ENCODE assay signal across 24 cellular contexts in genomic region chr13:27663947-27664346, GRCh38. TPM values are rescaled to one million over a fixed set of nuclear protein-coding genes. Genes with fewer than 3 reads are reported as not detected.
A peak's percentile ranks its signal among the peaks of the same experiment; 100 is the strongest.
DNase-seq lines count a peak whose midpoint lies in the region; ATAC-seq and TF ChIP-seq lines count a peak whose summit lies in the region.
"Had no signal": no experiment of that assay in that cellular context is flagged by ENCODE, and none has a peak within 500 bp of the region (broad histone marks: within the 10 kb centered on the region; RNA-seq: fewer than 3 reads in every experiment).

No MANE protein-coding gene starts in this region.

- no peak overlapping the region for H3K9ac ChIP-seq in endodermal cell (ENCODE audit: extremely low read depth, low read length, poor library complexity, severe bottlenecking)
- H3K9ac ChIP-seq: parathyroid adenoma had no signal

- ATAC-seq in Right ventricle myocardium inferior = peak; percentile 66
- ATAC-seq in right lobe of liver = no peak
- ATAC-seq: activated T-cell treated with anti-CD3 and anti-CD28 coated beads, Interleukin-2, amount 50 U/mL, for 4 hours; esophagus mucosa; left lobe of liver; stimulated activated naive CD8-positive, alpha-beta T cell treated with anti-CD3 and anti-CD28 coated beads, Interleukin-15, Interleukin-2, amounts not matched to agents 100 U/mL and 50 U/mL, for 24 hours had no signal

- H3K27ac ChIP-seq in right atrium auricular region = no peak overlapping the region
- no peak overlapping the region for H3K27ac ChIP-seq in endodermal cell (ENCODE audit: low read depth, low read length)
- no peak overlapping the region for H3K27ac ChIP-seq in right lobe of liver
- H3K27ac ChIP-seq: parathyroid adenoma, thoracic aorta, WERI-Rb-1 had no signal

- H3K4me1 Mint-ChIP-seq in endodermal cell = peaks cover 6% of the 10 kb centered on the region
- H3K4me1 Mint-ChIP-seq: activated CD4-positive, alpha-beta T cell treated with anti-CD3 and anti-CD28 coated beads, Interleukin-2, amount 10 ng/mL, durations not matched to agents 24 days and 14 days had no signal

- H3K9me3 Mint-ChIP-seq in endodermal cell = no peaks in the 10 kb centered on the region
- H3K9me3 Mint-ChIP-seq: activated CD4-positive, alpha-beta T cell treated with anti-CD3 and anti-CD28 coated beads, Interleukin-2, amount 10 ng/mL, durations not matched to agents 24 days and 14 days; activated T-cell treated with anti-CD3 and anti-CD28 coated beads, Interleukin-2, amount 50 U/mL, for 4 hours; central memory CD8-positive, alpha-beta T cell; dendritic cell treated with granulocyte-macrophage colony-stimulating factor and Interleukin-4, amounts not matched to agents 40 ng/mL and 50 ng/mL, for 4 days had no signal

- WGBS in endodermal cell (ENCODE audit: insufficient coverage in 1 of 2, insufficient read length in 1 of 2), 2 experiments = 74 to 86% methylated on average over 8 of the region's 8 CpGs
- 89% methylated on average over 5 of the region's 8 CpGs for WGBS in right lobe of liver (ENCODE audit: insufficient coverage, low coverage, low lambda C conversion rate, missing lambda C conversion rate)

- DNase-seq in Right ventricle myocardium inferior (ENCODE audit: missing footprints) = no peak
- no peak for DNase-seq in right atrium auricular region (ENCODE audit: low spot score)
- DNase-seq in endodermal cell = peak; percentile 64
- peak; percentile 24 for DNase-seq in iPS-NIHi7 (ENCODE audit: extremely low spot score)
- peak; percentile 17 for DNase-seq in renal cortical epithelial cell (ENCODE audit: low read depth)
- no peak for DNase-seq in NCI-H128 (lab: John Stamatoyannopoulos, UW; ENCODE audit: unreplicated experiment)
- DNase-seq in right lobe of liver = no peak
- no peak for DNase-seq in activated CD8-positive, alpha-beta memory T cell treated with anti-CD3 and anti-CD28 coated beads, Interleukin-2, amount 50 U/mL, for 48 hours
- DNase-seq: activated CD4-positive, alpha-beta T cell treated with anti-CD3 and anti-CD28 coated beads, Interleukin-2, amount 10 ng/mL, durations not matched to agents 24 days and 14 days; activated T-cell treated with anti-CD3 and anti-CD28 coated beads, Interleukin-2, amount 50 U/mL, for 4 hours; AML-193; DMS 273 treated with DMSO at 0.1 percent for 48 hours; NCI-H446 treated with DMSO at 0.1 percent for 48 hours; right cardiac atrium; stimulated activated CD4-positive, alpha-beta T cell treated with anti-CD3 and anti-CD28 coated beads, Interleukin-1b, Interleukin-23, amount 100 ng/mL, for 48 hours; stimulated activated naive CD8-positive, alpha-beta T cell treated with anti-CD3 and anti-CD28 coated beads, Interleukin-15, Interleukin-2, amounts not matched to agents 100 U/mL and 50 U/mL, for 24 hours; T1000; WERI-Rb-1 had no signal

- no peak overlapping the region for H3K4me3 Mint-ChIP-seq in endodermal cell
- H3K4me3 Mint-ChIP-seq: activated CD4-positive, alpha-beta T cell treated with anti-CD3 and anti-CD28 coated beads, Interleukin-2, amount 10 ng/mL, durations not matched to agents 24 days and 14 days; activated T-cell treated with anti-CD3 and anti-CD28 coated beads, Interleukin-2, amount 50 U/mL, for 4 hours; central memory CD8-positive, alpha-beta T cell; dendritic cell treated with granulocyte-macrophage colony-stimulating factor and Interleukin-4, amounts not matched to agents 40 ng/mL and 50 ng/mL, for 4 days had no signal

- no peak for TF ChIP-seq CTCF in right atrium auricular region (IDR thresholded peaks at IDR 0.05)
- peak; percentile 32 for TF ChIP-seq CTCF in endodermal cell (conservative IDR thresholded peaks at IDR 0.05)
- TF ChIP-seq CTCF in right lobe of liver (IDR thresholded peaks at IDR 0.05) = no peak

- no peaks in the 10 kb centered on the region for H3K9me3 ChIP-seq in right atrium auricular region
- H3K9me3 ChIP-seq in endodermal cell (ENCODE audit: control insufficient read depth, low read length) = no peaks in the 10 kb centered on the region
- no peaks in the 10 kb centered on the region for H3K9me3 ChIP-seq in right lobe of liver
- H3K9me3 ChIP-seq: thoracic aorta had no signal

- H3K27ac Mint-ChIP-seq in endodermal cell = no peak overlapping the region
- H3K27ac Mint-ChIP-seq: activated CD4-positive, alpha-beta T cell treated with anti-CD3 and anti-CD28 coated beads, Interleukin-2, amount 10 ng/mL, durations not matched to agents 24 days and 14 days; dendritic cell treated with granulocyte-macrophage colony-stimulating factor and Interleukin-4, amounts not matched to agents 40 ng/mL and 50 ng/mL, for 4 days had no signal

- no peaks in the 10 kb centered on the region for H3K27me3 Mint-ChIP-seq in endodermal cell (ENCODE audit: insufficient read depth)
- H3K27me3 Mint-ChIP-seq: activated CD4-positive, alpha-beta T cell treated with anti-CD3 and anti-CD28 coated beads, Interleukin-2, amount 10 ng/mL, durations not matched to agents 24 days and 14 days; central memory CD8-positive, alpha-beta T cell; dendritic cell treated with granulocyte-macrophage colony-stimulating factor and Interleukin-4, amounts not matched to agents 40 ng/mL and 50 ng/mL, for 4 days had no signal

- peaks cover 10% of the 10 kb centered on the region for H3K36me3 Mint-ChIP-seq in endodermal cell (ENCODE audit: low read depth)

- H3K27me3 ChIP-seq in right atrium auricular region = no peaks in the 10 kb centered on the region
- H3K27me3 ChIP-seq in endodermal cell (ENCODE audit: control insufficient read depth, insufficient read depth, low read length, poor library complexity, severe bottlenecking) = no peaks in the 10 kb centered on the region
- H3K27me3 ChIP-seq in right lobe of liver = no peaks in the 10 kb centered on the region

- H3K4me1 ChIP-seq in right atrium auricular region (peaks cover 0 to 47% of the 10 kb centered on the region in 2 donors), endodermal cell (ENCODE audit: control insufficient read depth, insufficient read depth, low read length) (no peaks in the 10 kb centered on the region), right lobe of liver (peaks cover 0 to 10% (median 5%) of the 10 kb centered on the region in 4 donors)
- H3K4me1 ChIP-seq: parathyroid adenoma had no signal

- intact Hi-C loops in Right ventricle myocardium inferior (cut with DNase I) = no loop called here
- intact Hi-C loops in right lobe of liver (cut with DNase I) = no loop called here

- no peaks in the 10 kb centered on the region for H3K36me3 ChIP-seq in right atrium auricular region
- peaks cover 3% of the 10 kb centered on the region for H3K36me3 ChIP-seq in endodermal cell (ENCODE audit: control insufficient read depth, insufficient read depth, low read length)
- H3K36me3 ChIP-seq in right lobe of liver = peaks cover 0 to 12% (median 0%) of the 10 kb centered on the region in 4 donors

- no peak overlapping the region for H3K4me3 ChIP-seq in right atrium auricular region
- no peak overlapping the region for H3K4me3 ChIP-seq in endodermal cell (ENCODE audit: low read length)
- H3K4me3 ChIP-seq in right lobe of liver = no peak overlapping the region
- H3K4me3 ChIP-seq: thoracic aorta had no signal

- TF ChIP-seq POLR2A in right lobe of liver (IDR thresholded peaks at IDR 0.05) = no peak

RNA-seq across cellular contexts. Expression of gene POLR1D, which starts 42.3 kb away (rescaled TPM):
- 89.1 TPM for total RNA-seq in Right ventricle myocardium inferior
- 10 to 100 TPM; 75.6 to 89.3 TPM for total RNA-seq in right atrium auricular region
- 100 to 1,000 TPM; 135 to 136 TPM for total RNA-seq in endodermal cell
- 164 TPM for polyA plus RNA-seq in endodermal cell (2013, experiment 1 of 2)
- polyA plus RNA-seq in endodermal cell (2013, experiment 2 of 2) = 145 TPM
- total RNA-seq in renal cortical epithelial cell = 69.9 and 88.4 TPM in 2 replicates
- 10 to 100 TPM; 34.9 to 56.2 (median 46.6) TPM for total RNA-seq in right lobe of liver

RNA-seq across cellular contexts. Expression of gene LNX2, which starts 43.6 kb away (rescaled TPM):
- total RNA-seq in Right ventricle myocardium inferior = 11.4 TPM
- total RNA-seq in right atrium auricular region = 10 to 100 TPM; 13.0 to 15.2 TPM
- 10 to 100 TPM; 13.9 to 15.6 TPM for total RNA-seq in endodermal cell
- 7.7 TPM for polyA plus RNA-seq in endodermal cell (2013, experiment 1 of 2)
- polyA plus RNA-seq in endodermal cell (2013, experiment 2 of 2) = 7.8 TPM
- 9.0 and 16.5 TPM in 2 replicates for total RNA-seq in renal cortical epithelial cell
- total RNA-seq in right lobe of liver = 10 to 100 TPM in 5 of 6 experiments, 1 to 10 TPM in 1; 9.5 to 28.3 (median 19.6) TPM

Comparison
In these comparisons a context has a peak if more than half of its experiments do, and no peak if none do; other contexts are left out.
1. DNase-seq: peak in endodermal cell (single experiment), iPS-NIHi7 (single experiment) and renal cortical epithelial cell (single experiment); none in Right ventricle myocardium inferior (single experiment), right atrium auricular region (single experiment), NCI-H128 (single experiment), right lobe of liver (0 of 3) and activated CD8-positive, alpha-beta memory T cell treated with anti-CD3 and anti-CD28 coated beads, Interleukin-2, amount 50 U/mL, for 48 hours (single experiment).